Comparison of ENCODE assay signal across 12 cellular contexts in the genomic region with DNA sequence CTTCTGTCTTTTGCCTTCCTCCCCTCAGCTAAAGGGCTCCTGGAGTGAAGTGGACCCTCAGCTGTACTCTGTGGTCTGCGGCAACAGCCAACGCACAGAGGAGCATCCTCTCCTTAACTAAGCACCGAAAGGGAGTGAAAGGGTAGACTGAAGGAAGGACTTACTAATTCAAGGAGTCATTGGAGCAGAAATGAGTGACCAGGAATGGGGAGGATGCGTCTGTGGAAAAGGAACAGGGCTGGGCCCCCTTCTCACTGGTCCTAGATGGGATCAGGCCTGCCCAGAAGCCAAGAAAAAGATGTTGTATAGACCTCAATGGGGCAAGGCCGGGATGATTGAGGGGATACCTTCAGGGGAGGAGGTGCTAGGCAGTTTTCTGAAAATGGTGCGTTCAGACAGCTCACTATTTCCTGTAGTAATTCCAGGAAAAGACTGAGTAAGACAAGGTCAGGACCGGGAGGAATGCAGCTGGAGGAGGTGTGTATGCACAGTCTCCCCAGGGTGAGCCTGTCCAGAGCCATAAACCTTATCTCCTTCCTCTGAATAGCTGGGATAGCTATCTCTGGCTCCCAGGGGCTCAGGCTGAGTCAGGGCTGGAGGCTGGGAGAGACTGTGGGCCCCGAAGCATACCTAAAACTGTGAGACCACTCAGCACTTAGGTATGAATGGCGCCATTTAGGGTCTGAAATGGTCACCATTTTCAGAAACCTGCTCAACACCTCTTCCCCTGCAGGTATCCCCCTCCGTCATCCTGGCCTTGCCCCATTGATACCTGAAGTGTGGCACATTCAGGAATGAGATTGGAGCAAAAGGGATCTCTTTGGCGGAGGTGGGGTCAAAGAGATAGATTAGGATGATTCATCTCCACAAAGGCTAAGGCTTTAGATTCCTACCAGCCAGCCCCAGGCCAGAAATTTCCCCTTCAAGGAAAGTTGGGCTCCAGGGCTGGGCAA. TPM values are rescaled to one million over a fixed set of nuclear protein-coding genes. Genes with fewer than 3 reads are reported as not detected.
DNase-seq lines count a peak whose midpoint lies in the region; ATAC-seq, FAIRE-seq and TF ChIP-seq lines count a peak whose summit lies in the region.
"Had no signal": no experiment of that assay in that cellular context is flagged by ENCODE, and none has a peak within 500 bp of the region (broad histone marks: within the 10 kb centered on the region; RNA-seq: fewer than 3 reads in every experiment).

No MANE protein-coding gene starts in this region.

- DNase-seq in ELF-1 (ENCODE audit: low read depth, low spot score) = peak; percentile 95
- peak; percentile 95 for DNase-seq in RCC 7860 (ENCODE audit: low spot score)
- DNase-seq in epithelial cell of esophagus (ENCODE audit: low read depth) = peak; percentile 66
- peak; percentile 92 for DNase-seq in osteoblast (ENCODE audit: insufficient read length, low spot score, missing footprints)
- DNase-seq in GM10248 (ENCODE audit: extremely low spot score) = no peak
- no peak for DNase-seq in spleen
- DNase-seq: activated naive CD4-positive, alpha-beta T cell treated with anti-CD3 and anti-CD28 coated beads, Interleukin-2, amount 50 U/mL, for 16 hours; GOT3; MV-4-11; T-helper 2 cell had no signal

- no peak for TF ChIP-seq CTCF in epithelial cell of esophagus (IDR thresholded peaks at IDR 0.05; ENCODE audit: insufficient read depth, low read depth, low read length, missing control alignments)
- TF ChIP-seq CTCF in osteoblast (IDR thresholded peaks at IDR 0.05; ENCODE audit: extremely low read depth, low read depth, low read length) = no peak
- TF ChIP-seq CTCF in GM10248 (IDR thresholded peaks at IDR 0.05; ENCODE audit: control extremely low read depth, extremely low read depth, low read depth, missing control alignments) = no peak
- TF ChIP-seq CTCF in spleen (IDR thresholded peaks at IDR 0.05 in 8 of 11, conservative IDR thresholded peaks at IDR 0.05 in 3 of 11) = no peak

- ATAC-seq in GM18502 (IDR thresholded peaks at IDR 0.05; ENCODE audit: poor library complexity, unreplicated experiment) = no peak
- no peak for ATAC-seq in HG02870 (IDR thresholded peaks at IDR 0.05; ENCODE audit: unreplicated experiment)

- H4K20me1 ChIP-seq in osteoblast (ENCODE audit: insufficient read depth, low read length) = no peaks in the 10 kb centered on the region

- H2AFZ ChIP-seq in osteoblast (ENCODE audit: low read length) = peak overlapping the region; percentile 42

- H3K27ac ChIP-seq in osteoblast (ENCODE audit: low read depth, low read length) (peak overlapping the region; percentile 95), spleen (no peak overlapping the region)

- intact Hi-C loops in spleen (cut with DNase I; ENCODE audit: low total_unique reads) = no loop called here

- no peaks in the 10 kb centered on the region for H3K79me2 ChIP-seq in osteoblast (ENCODE audit: insufficient read depth, low read length)

- H3K4me3 ChIP-seq in epithelial cell of esophagus (ENCODE audit: low read length) (no peak overlapping the region), osteoblast (ENCODE audit: insufficient read depth, low read length) (peak overlapping the region; percentile 11), spleen (no peak overlapping the region)

- H3K36me3 ChIP-seq in osteoblast (ENCODE audit: insufficient read depth, low read length) = no peaks in the 10 kb centered on the region
- H3K36me3 ChIP-seq in spleen = no peaks in the 10 kb centered on the region

- no peaks in the 10 kb centered on the region for H3K9me3 ChIP-seq in osteoblast (ENCODE audit: low read depth, low read length)
- H3K9me3 ChIP-seq in spleen = no peaks in the 10 kb centered on the region

- POLR2A ChIA-PET in GM10248 (lab: Yijun Ruan, JAX) = no interaction called here

- H3K4me1 ChIP-seq in osteoblast (ENCODE audit: insufficient read depth, low read length) (peaks cover 33% of the 10 kb centered on the region), spleen (peaks cover 0 to 22% (median 2%) of the 10 kb centered on the region in 6 donors)

- H3K27me3 ChIP-seq in osteoblast (ENCODE audit: insufficient read depth, low read length) (no peaks in the 10 kb centered on the region), spleen (replicated peaks in 1 of 7) (peaks cover 0 to 5% (median 0%) of the 10 kb centered on the region in 7 donors)

- peak overlapping the region; percentile 60 for H3K4me2 ChIP-seq in osteoblast (ENCODE audit: insufficient read depth, low read length)

- WGBS in spleen, 5 donors = 70 to 77% (median 75%) methylated on average over 11 of the region's 11 CpGs

- no peak for TF ChIP-seq POLR2A in spleen (IDR thresholded peaks at IDR 0.05)

- FAIRE-seq in RCC 7860 (lab: Jason Lieb, UNC) = peak; percentile 76

- CTCF ChIA-PET in GM10248 (lab: Yijun Ruan, JAX) = interaction anchor here (1.0 to 1.4 kb wide), 2 partner anchors 40 to 712 kb away, joined by 3 to 5 read pairs; no protein-coding TSS in a partner anchor

RNA-seq across cellular contexts. Expression of a gene that starts 20.2 kb away (rescaled TPM):
- total RNA-seq in osteoblast (2.9 and 5.1 TPM in 2 replicates), spleen (10 to 100 TPM in 6 of 7 donors, 1 to 10 TPM in 1; 10.0 to 23.1 (median 18.6) TPM)
- 10 to 100 TPM; 16.3 to 21.8 (median 19.3) TPM for polyA plus RNA-seq in spleen

RNA-seq across cellular contexts. Expression of a gene that starts 23.9 kb away (rescaled TPM):
- total RNA-seq in osteoblast (22.4 and 61.9 TPM in 2 replicates), spleen (10 to 100 TPM; 23.3 to 57.2 (median 26.0) TPM)
- polyA plus RNA-seq in spleen = 10 to 100 TPM; 16.8 to 23.0 (median 18.4) TPM

Comparison
In these comparisons a context has a peak if more than half of its experiments do, and no peak if none do; other contexts are left out.
1. DNase-seq: peak in ELF-1 (single experiment), RCC 7860 (single experiment), epithelial cell of esophagus (single experiment) and osteoblast (single experiment); none in GM10248 (single experiment) and spleen (single experiment).